In the genomic region with DNA sequence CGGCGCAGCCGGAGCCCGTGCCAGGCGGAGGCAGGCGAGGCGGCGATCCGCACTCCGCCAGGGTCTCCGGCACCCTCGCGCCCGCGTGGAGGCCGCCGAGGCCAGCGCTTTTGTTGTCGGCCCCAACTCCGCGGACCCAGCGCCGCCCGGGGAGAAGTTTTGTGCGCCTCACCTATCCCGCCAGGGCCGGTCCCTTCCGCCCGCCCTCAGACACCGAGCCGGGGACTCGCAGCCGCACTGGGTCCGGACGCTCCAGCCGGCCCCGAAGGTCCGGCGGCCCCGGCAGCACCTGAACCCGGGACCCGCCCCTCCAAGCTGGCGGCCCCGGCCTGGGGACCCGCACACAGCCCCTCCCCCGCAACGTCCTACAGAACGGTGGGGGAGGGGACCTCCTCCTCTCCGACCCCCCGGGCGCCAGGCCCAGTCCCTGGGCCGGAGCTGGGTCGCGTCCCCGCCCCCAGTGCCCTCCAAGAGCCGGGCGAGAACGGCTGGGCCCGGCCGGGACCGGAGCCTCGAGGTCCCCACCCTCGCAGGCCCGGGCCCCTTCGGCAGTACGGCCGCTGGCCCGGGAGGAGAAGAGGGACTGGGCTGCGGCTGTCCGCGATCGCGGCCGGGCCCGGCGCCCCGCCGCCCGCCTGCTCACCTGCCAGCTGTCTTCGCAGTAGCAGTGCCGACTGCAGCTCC, we compare ENCODE assay signal across 8 cellular contexts. TPM values are rescaled to one million over a fixed set of nuclear protein-coding genes. Genes with fewer than 3 reads are reported as not detected.
DNase-seq lines count a peak whose midpoint lies in the region; ATAC-seq and TF ChIP-seq lines count a peak whose summit lies in the region.

No MANE protein-coding gene starts in this region.

- H3K4me3 Mint-ChIP-seq in CD14-positive monocyte: peak overlapping the region in 1 of 2 donors; percentile 73

- no peak overlapping the region for H3K27ac Mint-ChIP-seq in CD14-positive monocyte

- no peaks in the 10 kb centered on the region for H3K9me3 Mint-ChIP-seq in CD14-positive monocyte

- H3K4me1 ChIP-seq in right lobe of liver: peaks cover 0 to 9% (median 4%) of the 10 kb centered on the region in 4 donors

- 0% methylated on average over 9 of the region's 81 CpGs for WGBS in right lobe of liver (ENCODE audit: insufficient coverage, low coverage, low lambda C conversion rate, missing lambda C conversion rate)

- H3K9me3 ChIP-seq in right lobe of liver: no peaks in the 10 kb centered on the region

- H3K36me3 Mint-ChIP-seq in CD14-positive monocyte: peaks cover 0 to 22% of the 10 kb centered on the region in 2 donors

- H3K4me3 ChIP-seq in right lobe of liver: peak overlapping the region; percentile 96 to 100 (median 99)

- TF ChIP-seq CTCF in right lobe of liver (IDR thresholded peaks at IDR 0.05): no peak
- no peak for TF ChIP-seq CTCF in CD14-positive monocyte (IDR thresholded peaks at IDR 0.05)

- DNase-seq in activated CD4-positive, alpha-beta T cell treated with anti-CD3 and anti-CD28 coated beads for 4 hours: peak; percentile 27 to 39
- DNase-seq in activated CD4-positive, alpha-beta T cell treated with anti-CD3 and anti-CD28 coated beads, Interleukin-2, amount 50 U/mL, for 48 hours: no peak
- DNase-seq in right lobe of liver (peak; percentile 60 to 70 (median 69)), CD14-positive monocyte (ENCODE audit: low spot score) (no peak)
- DNase-seq in stimulated activated CD8-positive, alpha-beta memory T cell treated with anti-CD3 and anti-CD28 coated beads, Interleukin-15, amount 100 ng/mL, for 48 hours (ENCODE audit: low read depth in 2 of 2): peak; percentile 11 to 17

- H3K4me1 Mint-ChIP-seq in CD14-positive monocyte: peaks cover 24% of the 10 kb centered on the region

- peak overlapping the region; percentile 94 for H3K27ac ChIP-seq in cingulate gyrus (ENCODE audit: low read depth, low read length)
- peak overlapping the region; percentile 83 to 95 (median 95) for H3K27ac ChIP-seq in right lobe of liver

- ATAC-seq in HG03064 (IDR thresholded peaks at IDR 0.05; ENCODE audit: low read depth, unreplicated experiment) (peak; percentile 22), SK-N-SH treated with all-trans-retinoic acid at 6 μM for 48 hours (peak; percentile 15), right lobe of liver (peak; percentile 8 to 34 (median 22))

- H3K36me3 ChIP-seq in right lobe of liver: peaks cover 0 to 9% (median 0%) of the 10 kb centered on the region in 4 donors

- peaks cover 0 to 5% (median 4%) of the 10 kb centered on the region in 3 donors for H3K27me3 Mint-ChIP-seq in CD14-positive monocyte (ENCODE audit: low read depth in 3 of 3)

- TF ChIP-seq POLR2A in right lobe of liver (IDR thresholded peaks at IDR 0.05): no peak

- H3K27me3 ChIP-seq in right lobe of liver: no peaks in the 10 kb centered on the region

- intact Hi-C loops in right lobe of liver (cut with DNase I): no loop called here
- intact Hi-C loops in CD14-positive monocyte (cut with micrococcal nuclease): loop anchor here (5.0 kb wide), 2 partner anchors 103 to 187 kb away; partner anchors contain the start of gene ANKFY1 (in 2 of the 2)

TF ChIP-seq in SK-N-SH treated with all-trans-retinoic acid at 6 μM for 48 hours, 23 proteins besides CTCF, POLR2A, EP300 and RAD21:
- TF ChIP-seq ZNF565 (CRISPR knock-in tag; conservative IDR thresholded peaks at IDR 0.05; ENCODE audit: low read depth) (no peak), CREB5 (CRISPR knock-in tag; IDR thresholded peaks at IDR 0.05; ENCODE audit: low read depth) (no peak), TOX (CRISPR knock-in tag; IDR thresholded peaks at IDR 0.05; ENCODE audit: borderline replicate concordance) (no peak), ISL1 (CRISPR knock-in tag; IDR thresholded peaks at IDR 0.05) (no peak)

RNA-seq across cellular contexts. Expression of gene UBE2G1, which starts 0.7 kb away (rescaled TPM):
- 10 to 100 TPM; 30.3 to 45.5 (median 38.8) TPM for total RNA-seq in right lobe of liver
- 10 to 100 TPM; 29.3 to 41.4 TPM for polyA plus RNA-seq in CD14-positive monocyte

Comparison
In these comparisons a context has a peak if more than half of its experiments do, and no peak if none do; other contexts are left out.
1. DNase-seq: peak in activated CD4-positive, alpha-beta T cell treated with anti-CD3 and anti-CD28 coated beads for 4 hours (2 of 2), right lobe of liver (3 of 3) and stimulated activated CD8-positive, alpha-beta memory T cell treated with anti-CD3 and anti-CD28 coated beads, Interleukin-15, amount 100 ng/mL, for 48 hours (2 of 2); none in activated CD4-positive, alpha-beta T cell treated with anti-CD3 and anti-CD28 coated beads, Interleukin-2, amount 50 U/mL, for 48 hours (0 of 2) and CD14-positive monocyte (single experiment).
2. intact Hi-C loops: an anchor here in CD14-positive monocyte (5.0 kb wide); none called in right lobe of liver.
3. Peak in every context shown above with its lines, with median percentiles within 50 percentile points of each other: ATAC-seq.